ENCODE assay signal across 2 cellular contexts in genomic region chr5:149773245-149774095, GRCh38.
TF ChIP-seq lines count a peak whose summit lies in the region.

No MANE protein-coding gene starts in this region.

TF ChIP-seq in IMR-90, 13 proteins besides CTCF, POLR2A, EP300 and RAD21:
- TF ChIP-seq CHD1 (IDR thresholded peaks at IDR 0.05; ENCODE audit: low read depth, low read length) = no peak
- TF ChIP-seq BHLHE40 (IDR thresholded peaks at IDR 0.05; ENCODE audit: low read depth, low read length) = no peak
- no peak for TF ChIP-seq RFX5 (IDR thresholded peaks at IDR 0.05; ENCODE audit: low read depth, low read length)
- no peak for TF ChIP-seq FOS (IDR thresholded peaks at IDR 0.05; ENCODE audit: low read depth, low read length)
- TF ChIP-seq USF2 (IDR thresholded peaks at IDR 0.05; ENCODE audit: low read depth, low read length) = no peak
- TF ChIP-seq SMC3 (IDR thresholded peaks at IDR 0.05; ENCODE audit: low read depth, low read length) = no peak
- TF ChIP-seq MAFK (IDR thresholded peaks at IDR 0.05; ENCODE audit: low read depth, low read length) = no peak
- no peak for TF ChIP-seq CEBPB (IDR thresholded peaks at IDR 0.05; ENCODE audit: low read depth, low read length)
- no peak for TF ChIP-seq RCOR1 (IDR thresholded peaks at IDR 0.05; ENCODE audit: insufficient replicate concordance, low read length)
- TF ChIP-seq NFE2L2 (IDR thresholded peaks at IDR 0.05; ENCODE audit: low read depth, low read length) = no peak
- no peak for TF ChIP-seq MXI1 (IDR thresholded peaks at IDR 0.05; ENCODE audit: borderline replicate concordance, low read depth, low read length)
- TF ChIP-seq ELK1 (IDR thresholded peaks at IDR 0.05; ENCODE audit: borderline replicate concordance, low read depth, low read length) = no peak
- no peak for TF ChIP-seq MAZ (IDR thresholded peaks at IDR 0.05; ENCODE audit: borderline replicate concordance, low read depth, low read length)

TF ChIP-seq in K562, 482 proteins besides CTCF, POLR2A, EP300 and RAD21:
- TF ChIP-seq ZNF583 (CRISPR knock-in tag; IDR thresholded peaks at IDR 0.05) = no peak
- TF ChIP-seq POLR2G (IDR thresholded peaks at IDR 0.05; ENCODE audit: low read depth, low read length) = 0 out of 2 replicates have a peak, but pooled peaks have one; percentile 22
